ENCODE assay signal across 11 cellular contexts in genomic region chr3:188854395-188855149, GRCh38.
A peak's percentile ranks its signal among the peaks of the same experiment; 100 is the strongest.
DNase-seq lines count a peak whose midpoint lies in the region; ATAC-seq and TF ChIP-seq lines count a peak whose summit lies in the region.
"Had no signal": no experiment of that assay in that cellular context is flagged by ENCODE, and none has a peak within 500 bp of the region (broad histone marks: within the 10 kb centered on the region; RNA-seq: fewer than 3 reads in every experiment).

No MANE protein-coding gene starts in this region.

- POLR2A ChIA-PET in A673 (lab: Charles Lee; ENCODE audit: low non-redundant PET), result no interaction called here
- POLR2A ChIA-PET in GM10248 (lab: Yijun Ruan, JAX), result no interaction called here

- no peak overlapping the region for H3K4me3 Mint-ChIP-seq in activated CD4-positive, alpha-beta T cell treated with anti-CD3 and anti-CD28 coated beads, Interleukin-2, amount 10 ng/mL, durations not matched to agents 24 days and 14 days

- peaks cover 1% of the 10 kb centered on the region for H3K36me3 Mint-ChIP-seq in activated CD4-positive, alpha-beta T cell treated with anti-CD3 and anti-CD28 coated beads, Interleukin-2, amount 10 ng/mL, durations not matched to agents 24 days and 14 days (ENCODE audit: low read depth)

- H3K9me3 ChIP-seq in A673 (ENCODE audit: low read depth, low read length, poor library complexity, severe bottlenecking) (no peaks in the 10 kb centered on the region), RWPE2 (ENCODE audit: severe bottlenecking) (peaks cover 2% of the 10 kb centered on the region)

- intact Hi-C loops in A673 (cut with micrococcal nuclease; ENCODE audit: unreplicated experiment), result no loop called here
- intact Hi-C loops in activated CD4-positive, alpha-beta T cell treated with anti-CD3 and anti-CD28 coated beads, Interleukin-2, amount 10 ng/mL, durations not matched to agents 24 days and 14 days (cut with micrococcal nuclease), result no loop called here

- H3K27me3 ChIP-seq in A673 (replicated peaks; ENCODE audit: insufficient read depth, low read depth, low read length, poor library complexity) (no peaks in the 10 kb centered on the region), RWPE2 (ENCODE audit: insufficient read depth, poor library complexity, severe bottlenecking) (no peaks in the 10 kb centered on the region)

- ATAC-seq in RWPE2 (ENCODE audit: low read depth) (peak; percentile 90), GM19463 (IDR thresholded peaks at IDR 0.05; ENCODE audit: unreplicated experiment) (no peak)

- H3K4me3 ChIP-seq in A673 (ENCODE audit: low read depth, low read length, poor library complexity, severe bottlenecking) (no peak overlapping the region), RWPE2 (ENCODE audit: severe bottlenecking) (no peak overlapping the region)

- no peak for TF ChIP-seq CTCF in A673 (conservative IDR thresholded peaks at IDR 0.05; ENCODE audit: low read depth, low read length)
- no peak for TF ChIP-seq CTCF in RWPE2 (IDR thresholded peaks at IDR 0.05; ENCODE audit: poor library complexity, severe bottlenecking)
- TF ChIP-seq CTCF in GM10248 (IDR thresholded peaks at IDR 0.05; ENCODE audit: control extremely low read depth, extremely low read depth, low read depth, missing control alignments), result no peak

- H3K9me3 Mint-ChIP-seq in activated CD4-positive, alpha-beta T cell treated with anti-CD3 and anti-CD28 coated beads, Interleukin-2, amount 10 ng/mL, durations not matched to agents 24 days and 14 days, result peaks cover 3% of the 10 kb centered on the region

- no peak overlapping the region for H3K27ac ChIP-seq in A673 (ENCODE audit: low read depth, low read length, poor library complexity, severe bottlenecking)
- peak overlapping the region; percentile 79 for H3K27ac ChIP-seq in RWPE2 (ENCODE audit: poor library complexity, severe bottlenecking)
- H3K27ac ChIP-seq: parathyroid adenoma had no signal

- H3K36me3 ChIP-seq in A673 (ENCODE audit: insufficient read depth, low read length, poor library complexity, severe bottlenecking), result no peaks in the 10 kb centered on the region
- H3K36me3 ChIP-seq in RWPE2 (ENCODE audit: low read depth), result no peaks in the 10 kb centered on the region

- peaks cover 3% of the 10 kb centered on the region for H3K27me3 Mint-ChIP-seq in activated CD4-positive, alpha-beta T cell treated with anti-CD3 and anti-CD28 coated beads, Interleukin-2, amount 10 ng/mL, durations not matched to agents 24 days and 14 days

- no TSS peak for BruUV-seq in A673 (replicated peaks; lab: Mats Ljungman, UMichigan)

- DNase-seq in A673 (ENCODE audit: low spot score) (peak; percentile 61), RWPE2 (ENCODE audit: low spot score) (no peak), fibroblast of peridontal ligament (ENCODE audit: extremely low read depth) (peak; percentile 82), occipital lobe (lab: John Stamatoyannopoulos, UW) (peak; percentile 3), GM10248 (ENCODE audit: extremely low spot score) (no peak), epidermal melanocyte (ENCODE audit: insufficient read length, low spot score) (no peak)
- no peak for DNase-seq in activated CD4-positive, alpha-beta T cell treated with anti-CD3 and anti-CD28 coated beads, Interleukin-2, amount 10 ng/mL, durations not matched to agents 24 days and 14 days
- DNase-seq: ACHN; activated T-cell treated with anti-CD3 and anti-CD28 coated beads, Interleukin-2, amount 50 U/mL, for 48 hours had no signal

- CTCF ChIA-PET in A673 (lab: Charles Lee), result interaction anchor here (0.6 kb wide), 1 partner anchor 1115 kb away, joined by 3 read pairs; no protein-coding TSS in a partner anchor
- CTCF ChIA-PET in GM10248 (lab: Yijun Ruan, JAX), result interaction anchor here (1.0 to 1.5 kb wide), 3 partner anchors 11 to 19 kb away, joined by 3 to 4 read pairs (median 3); no protein-coding TSS in a partner anchor

- H3K4me1 ChIP-seq in A673 (ENCODE audit: insufficient read depth, low read length, poor library complexity, severe bottlenecking), result peaks cover 8% of the 10 kb centered on the region
- peaks cover 17% of the 10 kb centered on the region for H3K4me1 ChIP-seq in RWPE2 (ENCODE audit: insufficient read depth, poor library complexity, severe bottlenecking)
- H3K4me1 ChIP-seq: parathyroid adenoma had no signal

- no peak overlapping the region for H3K27ac Mint-ChIP-seq in activated CD4-positive, alpha-beta T cell treated with anti-CD3 and anti-CD28 coated beads, Interleukin-2, amount 10 ng/mL, durations not matched to agents 24 days and 14 days

- H3K4me1 Mint-ChIP-seq in activated CD4-positive, alpha-beta T cell treated with anti-CD3 and anti-CD28 coated beads, Interleukin-2, amount 10 ng/mL, durations not matched to agents 24 days and 14 days, result peaks cover 2% of the 10 kb centered on the region

Comparison
In these comparisons a context has a peak if more than half of its experiments do, and no peak if none do; other contexts are left out.
1. DNase-seq: peak in A673 (single experiment), fibroblast of peridontal ligament (single experiment) and occipital lobe (single experiment); none in RWPE2 (single experiment), activated CD4-positive, alpha-beta T cell treated with anti-CD3 and anti-CD28 coated beads, Interleukin-2, amount 10 ng/mL, durations not matched to agents 24 days and 14 days (single experiment), GM10248 (single experiment) and epidermal melanocyte (single experiment).